29 cellular contexts compared by ENCODE assay signal in the genomic region with DNA sequence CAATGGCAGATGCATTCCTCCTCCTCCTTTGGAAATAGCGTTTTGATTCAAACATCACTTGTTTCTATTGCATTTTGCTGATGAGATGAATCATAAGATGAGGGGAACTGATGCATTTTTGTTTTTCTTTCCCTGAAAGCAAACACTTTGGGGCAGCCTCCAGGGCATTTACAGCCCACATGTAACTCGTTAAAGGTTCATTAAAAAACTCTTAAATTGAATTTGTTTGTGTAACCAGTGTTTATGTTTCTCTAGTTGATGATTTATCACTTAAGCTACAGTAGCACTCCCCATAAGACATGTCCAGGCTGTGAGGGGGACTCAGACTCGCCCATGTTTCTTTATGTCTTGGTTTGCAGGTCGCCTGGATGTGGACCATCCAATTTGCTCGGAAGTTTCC.
"Had no signal": no experiment of that assay in that cellular context is flagged by ENCODE, and none has a peak within 500 bp of the region (broad histone marks: within the 10 kb centered on the region; RNA-seq: fewer than 3 reads in every experiment).

No MANE protein-coding gene starts in this region.

- H3K27me3 ChIP-seq: ascending aorta, cardiac muscle cell, colonic mucosa, heart left ventricle, pancreas, sigmoid colon, thyroid gland, upper lobe of left lung had no signal

- FAIRE-seq: kidney, pancreas, small intestine had no signal

- H3K4me3 ChIP-seq: ascending aorta, cardiac muscle cell, colonic mucosa, heart left ventricle, pancreas, psoas muscle, sigmoid colon, thyroid gland, upper lobe of left lung had no signal

- H3K36me3 ChIP-seq: ascending aorta, cardiac muscle cell, colonic mucosa, heart left ventricle, pancreas, sigmoid colon, thyroid gland, upper lobe of left lung, WERI-Rb-1 had no signal

- H3K4me1 ChIP-seq: ascending aorta, colonic mucosa, heart left ventricle, pancreas, psoas muscle, sigmoid colon, thyroid gland, upper lobe of left lung had no signal

- DNase-seq: activated CD4-positive, alpha-beta memory T cell treated with anti-CD3 and anti-CD28 coated beads, Interleukin-2, amount 10 ng/mL, durations not matched to agents 7 days and 5 days; activated CD4-positive, alpha-beta T cell treated with anti-CD3 and anti-CD28 coated beads, Interleukin-2, amount 10 ng/mL, durations not matched to agents 7 days and 5 days; activated CD8-positive, alpha-beta memory T cell treated with anti-CD3 and anti-CD28 coated beads, Interleukin-2, amount 50 U/mL, for 48 hours; activated gamma-delta T cell; activated naive CD4-positive, alpha-beta T cell treated with anti-CD3 and anti-CD28 coated beads, Interleukin-2, amount 10 ng/mL, durations not matched to agents 7 days and 5 days; activated naive CD8-positive, alpha-beta T cell treated with anti-CD3 and anti-CD28 coated beads, Interleukin-2, amount 10 ng/mL, durations not matched to agents 7 days and 5 days; activated T-cell treated with anti-CD3 and anti-CD28 coated beads, Interleukin-2, amount 50 U/mL, for 24 hours; cerebellar nuclear complex; colonic mucosa; effector CD8-positive, alpha-beta T cell; heart left ventricle; hypothalamus; immature natural killer cell; kidney; left colon; naive B cell; pancreas; psoas muscle; sigmoid colon; small intestine; stimulated activated CD4-positive, alpha-beta T cell treated with anti-CD3 and anti-CD28 coated beads, Interleukin-4, amount 100 ng/mL, for 24 hours; substantia nigra; thyroid gland; upper lobe of left lung; WERI-Rb-1 had no signal

- H3K27ac ChIP-seq: ascending aorta, cardiac muscle cell, colonic mucosa, heart left ventricle, pancreas, psoas muscle, sigmoid colon, thyroid gland, upper lobe of left lung, WERI-Rb-1 had no signal

- ATAC-seq: activated CD4-positive, CD25-positive, alpha-beta regulatory T cell treated with anti-CD3 and anti-CD28 coated beads, Interleukin-2, amount 50 U/mL, for 24 hours; heart left ventricle; left colon; pancreas; psoas muscle; stimulated activated effector memory CD8-positive, alpha-beta T cell treated with anti-CD3 and anti-CD28 coated beads, Interleukin-12 subunit alpha, Interleukin-12 subunit beta, amount 100 ng/mL, for 72 hours had no signal

- H3K9me3 ChIP-seq: ascending aorta, colonic mucosa, heart left ventricle, pancreas, psoas muscle, sigmoid colon, thyroid gland had no signal
